1 cellular context compared by ENCODE assay signal in genomic region chr1:24114753-24115152, GRCh38.
A peak's percentile ranks its signal among the peaks of the same experiment; 100 is the strongest.
TF ChIP-seq lines count a peak whose summit lies in the region.

No MANE protein-coding gene starts in this region.

TF ChIP-seq in HepG2, 621 proteins besides CTCF, POLR2A, EP300 and RAD21 (continued from another document and continues in another):
- TF ChIP-seq ZNF276 (CRISPR knock-in tag; IDR thresholded peaks at IDR 0.05; ENCODE audit: low read depth), result no peak
- TF ChIP-seq ZNF431 (CRISPR knock-in tag; IDR thresholded peaks at IDR 0.05; ENCODE audit: borderline replicate concordance, low read depth), result no peak
- peak; percentile 21; the same call in 1 of the 2 replicates for TF ChIP-seq MIXL1 (CRISPR knock-in tag; IDR thresholded peaks at IDR 0.05)
- TF ChIP-seq ZNF496 (CRISPR knock-in tag; IDR thresholded peaks at IDR 0.05; ENCODE audit: insufficient replicate concordance), result no peak
- no peak for TF ChIP-seq HNRNPLL (IDR thresholded peaks at IDR 0.05; ENCODE audit: low read depth, low read length, poor library complexity, severe bottlenecking)
- no peak for TF ChIP-seq ZSCAN22 (CRISPR knock-in tag; IDR thresholded peaks at IDR 0.05)
- no peak for TF ChIP-seq CHD4 (IDR thresholded peaks at IDR 0.05; ENCODE audit: borderline replicate concordance, low read length)
- no peak for TF ChIP-seq ZNF646 (CRISPR knock-in tag; IDR thresholded peaks at IDR 0.05)
- TF ChIP-seq ZFP36L2 (CRISPR knock-in tag; IDR thresholded peaks at IDR 0.05), result no peak
- TF ChIP-seq ZKSCAN5 (CRISPR knock-in tag; IDR thresholded peaks at IDR 0.05), result no peak
- no peak for TF ChIP-seq ZMYM4 (CRISPR knock-in tag; IDR thresholded peaks at IDR 0.05)
- TF ChIP-seq CBX1 (IDR thresholded peaks at IDR 0.05; ENCODE audit: low read depth), result no peak
- TF ChIP-seq KDM6A (CRISPR knock-in tag; IDR thresholded peaks at IDR 0.05; ENCODE audit: low read depth), result no peak
- no peak for TF ChIP-seq SPEN (CRISPR knock-in tag; IDR thresholded peaks at IDR 0.05; ENCODE audit: low read depth)
- TF ChIP-seq SATB2 (CRISPR knock-in tag; IDR thresholded peaks at IDR 0.05), result no peak
- no peak for TF ChIP-seq ZNF557 (CRISPR knock-in tag; IDR thresholded peaks at IDR 0.05)
- no peak for TF ChIP-seq NPAS2 (CRISPR knock-in tag; IDR thresholded peaks at IDR 0.05; ENCODE audit: borderline replicate concordance)
- no peak for TF ChIP-seq ZNF720 (CRISPR knock-in tag; IDR thresholded peaks at IDR 0.05)
- no peak for TF ChIP-seq TIGD3 (CRISPR knock-in tag; IDR thresholded peaks at IDR 0.05; ENCODE audit: borderline replicate concordance)
- no peak for TF ChIP-seq TFDP2 (CRISPR knock-in tag; IDR thresholded peaks at IDR 0.05)
- TF ChIP-seq KLF11 (CRISPR knock-in tag; IDR thresholded peaks at IDR 0.05), result no peak
- no peak for TF ChIP-seq NCOR1 (IDR thresholded peaks at IDR 0.05; ENCODE audit: borderline replicate concordance, low read length)
- no peak for TF ChIP-seq ZNF329 (CRISPR knock-in tag; IDR thresholded peaks at IDR 0.05; ENCODE audit: low read depth)
- peak; percentile 48; the same call in 1 of the 2 replicates for TF ChIP-seq MEIS2 (CRISPR knock-in tag; IDR thresholded peaks at IDR 0.05)
- no peak for TF ChIP-seq NFKB2 (CRISPR knock-in tag; IDR thresholded peaks at IDR 0.05; ENCODE audit: borderline replicate concordance)
- no peak for TF ChIP-seq ZNF234 (CRISPR knock-in tag; conservative IDR thresholded peaks at IDR 0.05)
- TF ChIP-seq MBD4 (IDR thresholded peaks at IDR 0.05; ENCODE audit: borderline replicate concordance, low read length), result no peak
- TF ChIP-seq FOXM1 (CRISPR knock-in tag; IDR thresholded peaks at IDR 0.05), result no peak
- TF ChIP-seq SP140L (CRISPR knock-in tag; IDR thresholded peaks at IDR 0.05; ENCODE audit: borderline replicate concordance), result no peak
- TF ChIP-seq ZNF317 (CRISPR knock-in tag; IDR thresholded peaks at IDR 0.05), result no peak
- TF ChIP-seq PATZ1 (CRISPR knock-in tag; IDR thresholded peaks at IDR 0.05), result 0 out of 2 replicates have a peak, but pooled peaks have one; percentile 36
- TF ChIP-seq ZBTB1 (CRISPR knock-in tag; IDR thresholded peaks at IDR 0.05; ENCODE audit: borderline replicate concordance), result no peak
- no peak for TF ChIP-seq JDP2 (CRISPR knock-in tag; IDR thresholded peaks at IDR 0.05; ENCODE audit: borderline replicate concordance)
- no peak for TF ChIP-seq MIER3 (CRISPR knock-in tag; IDR thresholded peaks at IDR 0.05; ENCODE audit: borderline replicate concordance)
- no peak for TF ChIP-seq SRSF1 (optimal IDR thresholded peaks at IDR 0.05; ENCODE audit: low read depth, low read length)
- no peak for TF ChIP-seq ZNF546 (CRISPR knock-in tag; conservative IDR thresholded peaks at IDR 0.05)
- no peak for TF ChIP-seq AGO1 (IDR thresholded peaks at IDR 0.05; ENCODE audit: low read depth, low read length, poor library complexity, severe bottlenecking)
- no peak for TF ChIP-seq SKIL (CRISPR knock-in tag; IDR thresholded peaks at IDR 0.05; ENCODE audit: borderline replicate concordance)
- no peak for TF ChIP-seq ZNF451 (CRISPR knock-in tag; IDR thresholded peaks at IDR 0.05)
- no peak for TF ChIP-seq ZBTB33 (CRISPR knock-in tag; IDR thresholded peaks at IDR 0.05)
- no peak for TF ChIP-seq ZNF740 (CRISPR knock-in tag; IDR thresholded peaks at IDR 0.05)
- TF ChIP-seq RXRB (CRISPR knock-in tag; IDR thresholded peaks at IDR 0.05; ENCODE audit: borderline replicate concordance), result peak; percentile 81; the same call in 1 of the 2 replicates
- TF ChIP-seq HOMEZ (CRISPR knock-in tag; IDR thresholded peaks at IDR 0.05; ENCODE audit: low read depth), result no peak
